In the genomic region with DNA sequence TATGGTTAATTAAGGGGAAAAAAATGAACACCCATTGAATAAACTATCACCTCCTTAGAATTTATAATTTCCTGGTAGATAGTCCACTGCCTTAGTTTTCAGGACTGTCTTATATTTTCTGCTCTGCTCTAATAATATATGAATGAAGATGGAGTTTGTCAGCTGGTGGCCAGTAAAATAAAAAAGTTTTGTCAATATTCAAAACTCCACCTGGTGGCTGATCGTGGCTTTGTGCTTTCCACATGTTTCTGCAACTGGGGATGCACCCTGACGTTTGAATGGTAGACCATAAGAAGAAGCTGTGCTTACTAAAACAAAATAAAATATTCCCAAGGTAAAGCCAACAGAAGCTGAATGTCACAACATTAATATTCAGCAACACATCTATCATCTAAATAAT, we compare ENCODE assay signal across 14 cellular contexts.
DNase-seq lines count a peak whose midpoint lies in the region; ATAC-seq and TF ChIP-seq lines count a peak whose summit lies in the region.
"Had no signal": no experiment of that assay in that cellular context is flagged by ENCODE, and none has a peak within 500 bp of the region (broad histone marks: within the 10 kb centered on the region; RNA-seq: fewer than 3 reads in every experiment).

No MANE protein-coding gene starts in this region.

- CTCF ChIA-PET in mammary epithelial cell (lab: Charles Lee; ENCODE audit: low non-redundant PET) = no interaction called here

- peak; percentile 24 for DNase-seq in NCI-H82 (lab: John Stamatoyannopoulos, UW)
- DNase-seq in NCI-H82 treated with DMSO at 0.1 percent for 48 hours (lab: John Stamatoyannopoulos, UW; ENCODE audit: unreplicated experiment) = no peak
- DNase-seq in NCI-H526 treated with DMSO at 0.1 percent for 48 hours (lab: John Stamatoyannopoulos, UW) = peak; percentile 2
- no peak for DNase-seq in mammary epithelial cell
- no peak for DNase-seq in osteocyte (ENCODE audit: extremely low spot score, unreplicated experiment)
- no peak for DNase-seq in NCI-H2029 (lab: John Stamatoyannopoulos, UW)
- no peak for DNase-seq in GDM1 (lab: John Stamatoyannopoulos, UW)
- no peak for DNase-seq in heart left ventricle
- DNase-seq: left lung; pancreas; stimulated activated CD4-positive, alpha-beta T cell treated with anti-CD3 and anti-CD28 coated beads, Interleukin-2, amount 100 ng/mL, for 24 hours; stimulated activated naive CD8-positive, alpha-beta T cell treated with anti-CD3 and anti-CD28 coated beads, Interleukin-15, amount 100 ng/mL, for 72 hours had no signal

- H3K9me3 Mint-ChIP-seq in osteocyte (ENCODE audit: unreplicated experiment) = peaks cover 5% of the 10 kb centered on the region

- ATAC-seq in heart left ventricle = no peak
- ATAC-seq: left lung; pancreas; stimulated activated naive CD8-positive, alpha-beta T cell treated with anti-CD3 and anti-CD28 coated beads, Interleukin-15, amount 100 ng/mL, for 72 hours had no signal

- dilution Hi-C loops in mammary epithelial cell (cut with HindIII; ENCODE audit: low sequenced_read_pairs) = no loop called here

- 52% methylated on average over 2 of the region's 2 CpGs for WGBS in mammary epithelial cell (ENCODE audit: low coverage, missing lambda C conversion rate)
- 17 to 28% (median 20%) methylated on average over 2 of the region's 2 CpGs for WGBS in heart left ventricle, 4 donors

- no peaks in the 10 kb centered on the region for H3K4me1 ChIP-seq in mammary epithelial cell (ENCODE audit: insufficient read depth, low read length)
- H3K4me1 ChIP-seq in heart left ventricle = no peaks in the 10 kb centered on the region
- H3K4me1 ChIP-seq: left lung, pancreas had no signal

- TF ChIP-seq POLR2A in heart left ventricle (IDR thresholded peaks at IDR 0.05) = no peak

- H3K27me3 ChIP-seq in mammary epithelial cell (ENCODE audit: insufficient read depth, low read length) (no peaks in the 10 kb centered on the region), heart left ventricle (no peaks in the 10 kb centered on the region)
- H3K27me3 ChIP-seq: cardiac muscle cell, left lung, pancreas had no signal

- no peak overlapping the region for H3K9ac ChIP-seq in mammary epithelial cell (ENCODE audit: insufficient read depth, low read length)

- no TSS peak for BruUV-seq in mammary epithelial cell (replicated peaks; lab: Mats Ljungman, UMichigan)

- no peaks in the 10 kb centered on the region for H3K4me1 Mint-ChIP-seq in osteocyte (ENCODE audit: unreplicated experiment)
- H3K4me1 Mint-ChIP-seq: stimulated activated naive CD8-positive, alpha-beta T cell treated with anti-CD3 and anti-CD28 coated beads, Interleukin-15, amount 100 ng/mL, for 72 hours had no signal

- H2AFZ ChIP-seq in mammary epithelial cell (ENCODE audit: low read depth, low read length) = no peak overlapping the region

- no peak overlapping the region for H3K4me2 ChIP-seq in mammary epithelial cell (ENCODE audit: insufficient read depth, low read depth, low read length)

- H3K4me3 ChIP-seq in mammary epithelial cell (replicated peaks in 1 of 3; ENCODE audit: insufficient read depth in 1 of 3, low read depth in 2 of 3, low read length in 3 of 3) (no peak overlapping the region), heart left ventricle (no peak overlapping the region)
- H3K4me3 ChIP-seq: cardiac muscle cell, left lung, pancreas had no signal

- H3K27me3 Mint-ChIP-seq in osteocyte (ENCODE audit: unreplicated experiment) = no peaks in the 10 kb centered on the region
- H3K27me3 Mint-ChIP-seq: stimulated activated naive CD8-positive, alpha-beta T cell treated with anti-CD3 and anti-CD28 coated beads, Interleukin-15, amount 100 ng/mL, for 72 hours had no signal

- no peaks in the 10 kb centered on the region for H3K9me3 ChIP-seq in mammary epithelial cell (replicated peaks; ENCODE audit: insufficient read depth, low read length)
- peaks cover 0 to 8% (median 0%) of the 10 kb centered on the region in 12 donors for H3K9me3 ChIP-seq in heart left ventricle
- H3K9me3 ChIP-seq: left lung, pancreas had no signal

- peak; percentile 25 to 52 for TF ChIP-seq CTCF in mammary epithelial cell (conservative IDR thresholded peaks at IDR 0.05 in 1 of 2, IDR thresholded peaks at IDR 0.05 in 1 of 2; ENCODE audit: extremely low read depth in 1 of 2, insufficient read depth in 1 of 2, low read depth in 1 of 2, low read length in 2 of 2)
- peak; percentile 29 for TF ChIP-seq CTCF in osteocyte (IDR thresholded peaks at IDR 0.05)
- TF ChIP-seq CTCF in heart left ventricle (IDR thresholded peaks at IDR 0.05) = peak in 1 of 12 donors; percentile 9

- no peaks in the 10 kb centered on the region for H4K20me1 ChIP-seq in mammary epithelial cell (ENCODE audit: insufficient read depth, low read length)

- no peak overlapping the region for H3K4me3 Mint-ChIP-seq in osteocyte (ENCODE audit: unreplicated experiment)
- H3K4me3 Mint-ChIP-seq: activated T-helper 1 cell treated with anti-CD3 and anti-CD28 coated beads, Interleukin-12 subunit alpha, Interleukin-12 subunit beta, Interleukin-2, Interleukin-4 antibody, amounts not matched to agents 30 ng/mL and 10 ng/mL and 1 ng/mL, durations not matched to agents 14 hours and 24 hours and 36 hours; stimulated activated naive CD8-positive, alpha-beta T cell treated with anti-CD3 and anti-CD28 coated beads, Interleukin-15, amount 100 ng/mL, for 72 hours had no signal

- H3K27ac Mint-ChIP-seq in osteocyte (ENCODE audit: unreplicated experiment) = no peak overlapping the region
- H3K27ac Mint-ChIP-seq: activated T-helper 1 cell treated with anti-CD3 and anti-CD28 coated beads, Interleukin-12 subunit alpha, Interleukin-12 subunit beta, Interleukin-2, Interleukin-4 antibody, amounts not matched to agents 30 ng/mL and 10 ng/mL and 1 ng/mL, durations not matched to agents 14 hours and 24 hours and 36 hours; stimulated activated naive CD8-positive, alpha-beta T cell treated with anti-CD3 and anti-CD28 coated beads, Interleukin-15, amount 100 ng/mL, for 72 hours had no signal

- in situ Hi-C loops in mammary epithelial cell (cut with MboI; ENCODE audit: low sequenced_read_pairs in 2 of 2) = no loop called here

- no peaks in the 10 kb centered on the region for H3K79me2 ChIP-seq in mammary epithelial cell (ENCODE audit: insufficient read depth, low read length)

- no peak overlapping the region for H3K27ac ChIP-seq in mammary epithelial cell (ENCODE audit: insufficient read depth, low read depth, low read length)
- no peak overlapping the region for H3K27ac ChIP-seq in heart left ventricle
- H3K27ac ChIP-seq: cardiac muscle cell, left lung, pancreas had no signal

- no peaks in the 10 kb centered on the region for H3K36me3 ChIP-seq in mammary epithelial cell (ENCODE audit: insufficient read depth, low read length)
- H3K36me3 ChIP-seq in heart left ventricle = no peaks in the 10 kb centered on the region
- H3K36me3 ChIP-seq: cardiac muscle cell, left lung, pancreas had no signal

- H3K36me3 Mint-ChIP-seq in osteocyte (ENCODE audit: unreplicated experiment) = no peaks in the 10 kb centered on the region

- intact Hi-C loops in mammary epithelial cell (cut with micrococcal nuclease) (no loop called here), heart left ventricle (cut with DNase I) (no loop called here)

Comparison
In these comparisons a context has a peak if more than half of its experiments do, and no peak if none do; other contexts are left out.
1. DNase-seq: peak in NCI-H82 (single experiment) and NCI-H526 treated with DMSO at 0.1 percent for 48 hours (single experiment); none in NCI-H82 treated with DMSO at 0.1 percent for 48 hours (single experiment), mammary epithelial cell (single experiment), osteocyte (single experiment), NCI-H2029 (single experiment), GDM1 (single experiment) and heart left ventricle (0 of 5).